Comparison of ENCODE assay signal across 8 cellular contexts in genomic region chr19:52942371-52943133, GRCh38. TPM values are rescaled to one million over a fixed set of nuclear protein-coding genes. Genes with fewer than 3 reads are reported as not detected.
A peak's percentile ranks its signal among the peaks of the same experiment; 100 is the strongest.
DNase-seq lines count a peak whose midpoint lies in the region; ATAC-seq and TF ChIP-seq lines count a peak whose summit lies in the region.

No MANE protein-coding gene starts in this region.

- peak overlapping the region; percentile 78 for H3K4me3 ChIP-seq in coronary artery

- DNase-seq in 8988T, result peak; percentile 34
- DNase-seq in NCI-H2227 (lab: John Stamatoyannopoulos, UW; ENCODE audit: unreplicated experiment), result peak; percentile 95
- peak; percentile 95 for DNase-seq in activated CD4-positive, alpha-beta T cell treated with anti-CD3 and anti-CD28 coated beads for 48 hours
- DNase-seq in coronary artery (ENCODE audit: low spot score), result peak; percentile 97
- DNase-seq in left lobe of liver (ENCODE audit: low spot score), result peak; percentile 81
- DNase-seq in stimulated activated CD4-positive, alpha-beta T cell treated with anti-CD3 and anti-CD28 coated beads, Interleukin-2, amount 100 ng/mL, for 4 hours (ENCODE audit: low read depth), result peak; percentile 93

- peak overlapping the region; percentile 72 to 80 for H3K27ac ChIP-seq in coronary artery

- no peak for TF ChIP-seq CTCF in coronary artery (IDR thresholded peaks at IDR 0.05)

- ATAC-seq in GM18511 (IDR thresholded peaks at IDR 0.05; ENCODE audit: unreplicated experiment) (peak; percentile 96), HG03025 (IDR thresholded peaks at IDR 0.05; ENCODE audit: low FRiP score, unreplicated experiment) (peak; percentile 86), left lobe of liver (peak; percentile 96)

RNA-seq across cellular contexts. Expression of gene ZNF888, which starts 19.3 kb away (rescaled TPM):
- total RNA-seq in left lobe of liver, result 0.70 TPM

RNA-seq across cellular contexts. Expression of gene ZNF816, which starts 20.1 kb away (rescaled TPM):
- total RNA-seq in left lobe of liver, result 0.75 TPM

RNA-seq across cellular contexts. Expression of gene ZNF320, which starts 45.1 kb away (rescaled TPM):
- total RNA-seq in left lobe of liver, result 1.2 TPM

Comparison
In these comparisons a context has a peak if more than half of its experiments do, and no peak if none do; other contexts are left out.
1. Peak in every context shown above with its lines: DNase-seq, ATAC-seq, H3K4me3 ChIP-seq and H3K27ac ChIP-seq.
2. DNase-seq: peak in every context shown above with its lines; median percentile 97 in coronary artery; 95 in NCI-H2227; 95 in activated CD4-positive, alpha-beta T cell treated with anti-CD3 and anti-CD28 coated beads for 48 hours; 93 in stimulated activated CD4-positive, alpha-beta T cell treated with anti-CD3 and anti-CD28 coated beads, Interleukin-2, amount 100 ng/mL, for 4 hours; 81 in left lobe of liver; 34 in 8988T.